ENCODE assay signal across 9 cellular contexts in the genomic region with DNA sequence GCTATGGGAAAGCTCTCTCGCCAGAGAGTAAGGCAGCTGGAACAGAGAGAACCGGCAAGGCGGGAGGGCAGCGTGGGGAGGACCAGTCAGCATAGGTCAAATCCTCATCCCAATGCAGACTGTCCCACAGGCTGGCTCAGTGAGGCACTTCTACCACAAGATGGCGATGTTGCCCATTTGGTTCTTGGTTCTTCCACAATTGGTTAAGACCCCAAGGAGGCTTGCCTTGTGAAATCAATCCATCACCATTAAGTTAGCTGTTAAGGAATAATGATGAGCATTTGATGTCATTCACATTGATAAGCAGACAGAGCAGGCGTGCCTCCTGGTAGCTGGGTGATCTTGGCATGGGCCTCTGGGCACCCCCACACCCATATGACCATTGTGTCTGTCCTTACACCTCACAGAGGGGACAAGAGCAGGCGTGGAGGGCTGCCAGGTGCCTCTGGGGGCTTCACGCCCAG. TPM values are rescaled to one million over a fixed set of nuclear protein-coding genes. Genes with fewer than 3 reads are reported as not detected.
DNase-seq lines count a peak whose midpoint lies in the region; ATAC-seq, FAIRE-seq and TF ChIP-seq lines count a peak whose summit lies in the region.
"Had no signal": no experiment of that assay in that cellular context is flagged by ENCODE, and none has a peak within 500 bp of the region (broad histone marks: within the 10 kb centered on the region; RNA-seq: fewer than 3 reads in every experiment).

No MANE protein-coding gene starts in this region.

- no TSS peak for BruUV-seq in Panc1 (replicated peaks; lab: Mats Ljungman, UMichigan)

- POLR2A ChIA-PET in Panc1 (lab: Charles Lee), result no interaction called here

- no peak overlapping the region for H3K4me3 Mint-ChIP-seq in activated T-cell treated with anti-CD3 and anti-CD28 coated beads, Interleukin-2, amount 50 U/mL, for 72 hours
- no peak overlapping the region for H3K4me3 Mint-ChIP-seq in type B pancreatic cell
- H3K4me3 Mint-ChIP-seq: T-helper 1 cell treated with Interleukin-12 subunit alpha and Interleukin-12 subunit beta and Interleukin-4 antibody, amounts not matched to agents 30 μg/mL and 1 μg/mL, for 36 hours had no signal

- no peaks in the 10 kb centered on the region for H3K9me3 Mint-ChIP-seq in activated T-cell treated with anti-CD3 and anti-CD28 coated beads, Interleukin-2, amount 50 U/mL, for 72 hours
- H3K9me3 Mint-ChIP-seq in type B pancreatic cell, result no peaks in the 10 kb centered on the region
- H3K9me3 Mint-ChIP-seq: T-helper 1 cell treated with Interleukin-12 subunit alpha and Interleukin-12 subunit beta and Interleukin-4 antibody, amounts not matched to agents 30 μg/mL and 1 μg/mL, for 36 hours had no signal

- TF ChIP-seq CTCF in Panc1 (IDR thresholded peaks at IDR 0.05) (peak; percentile 89), foreskin keratinocyte (conservative IDR thresholded peaks at IDR 0.05) (peak; percentile 88), type B pancreatic cell (conservative IDR thresholded peaks at IDR 0.05) (peak; percentile 95)

- peak; percentile 91 for FAIRE-seq in HTR-8/SVneo (lab: Jason Lieb, UNC)

- H3K36me3 Mint-ChIP-seq in activated T-cell treated with anti-CD3 and anti-CD28 coated beads, Interleukin-2, amount 50 U/mL, for 72 hours (ENCODE audit: insufficient read depth in 2 of 2), result no peaks in the 10 kb centered on the region
- no peaks in the 10 kb centered on the region for H3K36me3 Mint-ChIP-seq in type B pancreatic cell

- no peaks in the 10 kb centered on the region for H3K27me3 ChIP-seq in Panc1 (ENCODE audit: control insufficient read depth, insufficient read depth, low read length)
- H3K27me3 ChIP-seq in foreskin keratinocyte, result no peaks in the 10 kb centered on the region

- DNase-seq in CD1c-positive myeloid dendritic cell (ENCODE audit: extremely low spot score) (peak; percentile 77), HTR-8/SVneo (ENCODE audit: insufficient read length, low spot score) (peak; percentile 78), Panc1 (ENCODE audit: low read depth, low spot score) (peak; percentile 73), foreskin keratinocyte (peak in 1 of 2 donors; percentile 52), non-pigmented ciliary epithelial cell (ENCODE audit: low read depth) (peak; percentile 31), type B pancreatic cell (ENCODE audit: extremely low spot score, unreplicated experiment) (peak; percentile 78)
- peak; percentile 65 to 67 for DNase-seq in activated T-cell treated with anti-CD3 and anti-CD28 coated beads, Interleukin-2, amount 50 U/mL, for 72 hours

- no peaks in the 10 kb centered on the region for H3K36me3 ChIP-seq in Panc1 (ENCODE audit: control insufficient read depth, insufficient read depth, low read length)

- no peaks in the 10 kb centered on the region for H3K4me1 ChIP-seq in Panc1 (ENCODE audit: control insufficient read depth, insufficient read depth, low read length)
- peaks cover 8% of the 10 kb centered on the region for H3K4me1 ChIP-seq in foreskin keratinocyte

- no peak overlapping the region for H3K27ac Mint-ChIP-seq in activated T-cell treated with anti-CD3 and anti-CD28 coated beads, Interleukin-2, amount 50 U/mL, for 72 hours
- no peak overlapping the region for H3K27ac Mint-ChIP-seq in type B pancreatic cell
- H3K27ac Mint-ChIP-seq: T-helper 1 cell treated with Interleukin-12 subunit alpha and Interleukin-12 subunit beta and Interleukin-4 antibody, amounts not matched to agents 30 μg/mL and 1 μg/mL, for 36 hours had no signal

- no peaks in the 10 kb centered on the region for H3K4me1 Mint-ChIP-seq in activated T-cell treated with anti-CD3 and anti-CD28 coated beads, Interleukin-2, amount 50 U/mL, for 72 hours (ENCODE audit: low read depth)
- H3K4me1 Mint-ChIP-seq in type B pancreatic cell (ENCODE audit: unreplicated experiment), result peaks cover 5% of the 10 kb centered on the region

- no peaks in the 10 kb centered on the region for H3K27me3 Mint-ChIP-seq in activated T-cell treated with anti-CD3 and anti-CD28 coated beads, Interleukin-2, amount 50 U/mL, for 72 hours (ENCODE audit: low read depth)
- peaks cover 7% of the 10 kb centered on the region for H3K27me3 Mint-ChIP-seq in type B pancreatic cell

- H3K27ac ChIP-seq in Panc1 (ENCODE audit: low read length) (no peak overlapping the region), foreskin keratinocyte (no peak overlapping the region)

- intact Hi-C loops in Panc1 (cut with micrococcal nuclease; ENCODE audit: unreplicated experiment), result loop anchor here (1.0 kb wide), 1 partner anchor 164 kb away; no protein-coding TSS in a partner anchor

- in situ Hi-C loops in Panc1 (cut with HindIII; ENCODE audit: low pct_unique_long_range_greater_than_20kb, low sequenced_read_pairs), result no loop called here

- no peaks in the 10 kb centered on the region for H3K9me3 ChIP-seq in Panc1 (ENCODE audit: control insufficient read depth, insufficient read depth, low read depth, low read length)

- CTCF ChIA-PET in Panc1 (lab: Charles Lee), result interaction anchor here (0.7 to 1.0 kb wide), 2 partner anchors 91 to 166 kb away, joined by 3 to 4 read pairs; a partner anchor contains a TSS

- H3K4me3 ChIP-seq in Panc1 (ENCODE audit: low read depth in 2 of 2, low read length in 2 of 2), result no peak overlapping the region

- ATAC-seq in GM19043 (IDR thresholded peaks at IDR 0.05; ENCODE audit: low read depth, unreplicated experiment), result peak; percentile 66
- ATAC-seq in Panc1, result peak; percentile 95
- ATAC-seq in activated T-cell treated with anti-CD3 and anti-CD28 coated beads, Interleukin-2, amount 50 U/mL, for 72 hours (replicated peaks in 1 of 2), result peak; percentile 70 to 81
- ATAC-seq in foreskin keratinocyte, result peak; percentile 71

RNA-seq across cellular contexts. Expression of a gene that starts 2.4 kb away (rescaled TPM):
- not detected for total RNA-seq in Panc1 (2021; ENCODE audit: unreplicated experiment)
- polyA plus RNA-seq in Panc1 (2012; ENCODE audit: insufficient read length), result not detected
- total RNA-seq in activated T-cell treated with anti-CD3 and anti-CD28 coated beads, Interleukin-2, amount 50 U/mL, for 72 hours, result not detected
- total RNA-seq in foreskin keratinocyte, result not detected in 2 replicates
- polyA plus RNA-seq in foreskin keratinocyte, result not detected in 2 replicates
- total RNA-seq in type B pancreatic cell (ENCODE audit: low replicate concordance), result not detected in 2 replicates

RNA-seq across cellular contexts. Expression of a gene that starts 10.8 kb away (rescaled TPM):
- not detected for total RNA-seq in Panc1 (2021; ENCODE audit: unreplicated experiment)
- polyA plus RNA-seq in Panc1 (2012; ENCODE audit: insufficient read length), result not detected
- total RNA-seq in activated T-cell treated with anti-CD3 and anti-CD28 coated beads, Interleukin-2, amount 50 U/mL, for 72 hours, result not detected
- not detected in 2 replicates for total RNA-seq in foreskin keratinocyte
- not detected in 2 replicates for polyA plus RNA-seq in foreskin keratinocyte
- not detected in 2 replicates for total RNA-seq in type B pancreatic cell (ENCODE audit: low replicate concordance)

RNA-seq across cellular contexts. Expression of a gene that starts 20.6 kb away (rescaled TPM):
- 5.8 TPM for total RNA-seq in Panc1 (2021; ENCODE audit: unreplicated experiment)
- polyA plus RNA-seq in Panc1 (2012; ENCODE audit: insufficient read length), result 3.0 TPM
- 10 to 100 TPM in 1 of 2 donors, 1 to 10 TPM in 1; 9.0 to 14.2 TPM for total RNA-seq in activated T-cell treated with anti-CD3 and anti-CD28 coated beads, Interleukin-2, amount 50 U/mL, for 72 hours
- total RNA-seq in foreskin keratinocyte, result 4.9 and 5.4 TPM in 2 replicates
- 1.3 and 2.3 TPM in 2 replicates for polyA plus RNA-seq in foreskin keratinocyte
- 10.5 and 15.1 TPM in 2 replicates for total RNA-seq in type B pancreatic cell (ENCODE audit: low replicate concordance)

RNA-seq across cellular contexts. Expression of a gene that starts 49.0 kb away (rescaled TPM):
- total RNA-seq in Panc1 (2021; ENCODE audit: unreplicated experiment) (not detected), foreskin keratinocyte (not detected in 2 replicates), type B pancreatic cell (ENCODE audit: low replicate concordance) (not detected in 2 replicates)
- polyA plus RNA-seq in Panc1 (2012; ENCODE audit: insufficient read length), result not detected
- not detected for total RNA-seq in activated T-cell treated with anti-CD3 and anti-CD28 coated beads, Interleukin-2, amount 50 U/mL, for 72 hours
- not detected in 2 replicates for polyA plus RNA-seq in foreskin keratinocyte
